ENCODE assay signal across 8 cellular contexts in genomic region chr4:139175647-139176298, GRCh38. TPM values are rescaled to one million over a fixed set of nuclear protein-coding genes. Genes with fewer than 3 reads are reported as not detected.
A peak's percentile ranks its signal among the peaks of the same experiment; 100 is the strongest.
DNase-seq lines count a peak whose midpoint lies in the region; ATAC-seq and TF ChIP-seq lines count a peak whose summit lies in the region.

No MANE protein-coding gene starts in this region.

- TF ChIP-seq CTCF in GM06990 (IDR thresholded peaks at IDR 0.05; ENCODE audit: insufficient read depth, low read length, poor library complexity, severe bottlenecking) (no peak), KMS-11 (conservative IDR thresholded peaks at IDR 0.05; ENCODE audit: low read depth, low read length) (no peak), spleen (IDR thresholded peaks at IDR 0.05 in 8 of 11, conservative IDR thresholded peaks at IDR 0.05 in 3 of 11) (no peak), omental fat pad (IDR thresholded peaks at IDR 0.05) (no peak)

- peak overlapping the region; percentile 76 for H3K4me3 ChIP-seq in GM06990 (replicated peaks; ENCODE audit: low read depth, low read length)
- peak overlapping the region; percentile 24 for H3K4me3 ChIP-seq in KMS-11 (IDR thresholded peaks at IDR 0.05; ENCODE audit: insufficient read depth, low read depth, low read length)
- H3K4me3 ChIP-seq in iPS-18c (ENCODE audit: insufficient read depth, low read depth, low read length) = peak overlapping the region; percentile 92
- H3K4me3 ChIP-seq in spleen = peak overlapping the region; percentile 72 to 97 (median 89)

- no peaks in the 10 kb centered on the region for H3K9me3 Mint-ChIP-seq in activated naive CD8-positive, alpha-beta T cell treated with anti-CD3 and anti-CD28 coated beads, Interleukin-2, amount 50 U/mL, for 24 hours

- intact Hi-C loops in spleen (cut with DNase I; ENCODE audit: low total_unique reads) = loop anchor here (10.0 kb wide), 1 partner anchor 81 kb away; no protein-coding TSS in a partner anchor

- H3K27ac ChIP-seq in KMS-11 = peak overlapping the region; percentile 96
- peak overlapping the region; percentile 95 to 100 (median 99) for H3K27ac ChIP-seq in spleen

- H3K27ac Mint-ChIP-seq in activated naive CD8-positive, alpha-beta T cell treated with anti-CD3 and anti-CD28 coated beads, Interleukin-2, amount 50 U/mL, for 24 hours = peak overlapping the region; percentile 41

- no peaks in the 10 kb centered on the region for H3K36me3 Mint-ChIP-seq in activated naive CD8-positive, alpha-beta T cell treated with anti-CD3 and anti-CD28 coated beads, Interleukin-2, amount 50 U/mL, for 24 hours (ENCODE audit: low read depth)

- TF ChIP-seq POLR2A in spleen (IDR thresholded peaks at IDR 0.05) = no peak

- ATAC-seq in activated naive CD8-positive, alpha-beta T cell treated with anti-CD3 and anti-CD28 coated beads, Interleukin-2, amount 50 U/mL, for 24 hours = no peak
- ATAC-seq in HG03520 (IDR thresholded peaks at IDR 0.05; ENCODE audit: unreplicated experiment) (no peak), omental fat pad (ENCODE audit: low FRiP score) (no peak), HG03342 (IDR thresholded peaks at IDR 0.05; ENCODE audit: unreplicated experiment) (no peak)

- peaks cover 53% of the 10 kb centered on the region for H3K79me2 ChIP-seq in KMS-11 (ENCODE audit: insufficient read depth, low read depth)

- H3K27me3 ChIP-seq in GM06990 (replicated peaks; ENCODE audit: control insufficient read depth, insufficient read depth, low read length) (no peaks in the 10 kb centered on the region), KMS-11 (ENCODE audit: insufficient read depth, low read depth) (no peaks in the 10 kb centered on the region), spleen (replicated peaks in 1 of 7) (no peaks in the 10 kb centered on the region)

- H3K9me3 ChIP-seq in iPS-18c (ENCODE audit: control insufficient read depth, insufficient read depth, low read length) (no peaks in the 10 kb centered on the region), spleen (no peaks in the 10 kb centered on the region)

- H3K9ac ChIP-seq in KMS-11 = peak overlapping the region; percentile 86; the same call in 1 of the 2 replicates

- WGBS in spleen, 5 donors = 5 to 10% (median 6%) methylated on average over 21 to 26 of the region's 26 CpGs

- H3K27me3 Mint-ChIP-seq in activated naive CD8-positive, alpha-beta T cell treated with anti-CD3 and anti-CD28 coated beads, Interleukin-2, amount 50 U/mL, for 24 hours = peaks cover 21% of the 10 kb centered on the region

- H3K4me1 Mint-ChIP-seq in activated naive CD8-positive, alpha-beta T cell treated with anti-CD3 and anti-CD28 coated beads, Interleukin-2, amount 50 U/mL, for 24 hours = peaks cover 22% of the 10 kb centered on the region

- peak overlapping the region; percentile 60; the same call in 1 of the 2 replicates for H2AFZ ChIP-seq in KMS-11 (ENCODE audit: low read depth)

- H3K36me3 ChIP-seq in GM06990 (ENCODE audit: control insufficient read depth, insufficient read depth, low read length) (no peaks in the 10 kb centered on the region), KMS-11 (ENCODE audit: insufficient read depth) (no peaks in the 10 kb centered on the region), spleen (no peaks in the 10 kb centered on the region)

- peak overlapping the region; percentile 79 for H3K4me3 Mint-ChIP-seq in activated naive CD8-positive, alpha-beta T cell treated with anti-CD3 and anti-CD28 coated beads, Interleukin-2, amount 50 U/mL, for 24 hours

- H3K4me2 ChIP-seq in KMS-11 = peak overlapping the region; percentile 85

- H4K20me1 ChIP-seq in KMS-11 (ENCODE audit: insufficient read depth) = peaks cover 21% of the 10 kb centered on the region; the same call in 1 of the 2 replicates

- DNase-seq in GM06990 (ENCODE audit: extremely low read depth, insufficient read length) (no peak), spleen (no peak), omental fat pad (ENCODE audit: low spot score) (no peak)
- no peak for DNase-seq in activated naive CD8-positive, alpha-beta T cell treated with anti-CD3 and anti-CD28 coated beads, Interleukin-2, amount 50 U/mL, for 24 hours

- H3K4me1 ChIP-seq in KMS-11 (ENCODE audit: low read depth, poor library complexity, severe bottlenecking) (peaks cover 45% of the 10 kb centered on the region), spleen (peaks cover 13 to 66% (median 37%) of the 10 kb centered on the region in 6 donors)

RNA-seq across cellular contexts. Expression of gene ELF2, which starts 1.2 kb away (rescaled TPM):
- 10 to 100 TPM; 57.8 to 85.8 (median 69.1) TPM for total RNA-seq in spleen
- 10 to 100 TPM; 13.0 to 14.7 (median 13.9) TPM for polyA plus RNA-seq in spleen
- total RNA-seq in omental fat pad = 10 to 100 TPM; 39.0 to 89.5 (median 48.7) TPM

Comparison
In these comparisons a context has a peak if more than half of its experiments do, and no peak if none do; other contexts are left out.
1. H3K4me3 ChIP-seq: peak in every context shown above with its lines; median percentile 92 in iPS-18c; 89 in spleen; 76 in GM06990; 24 in KMS-11.